Comparison of ENCODE assay signal across 21 cellular contexts in genomic region chr7:119685906-119686305, GRCh38.
A peak's percentile ranks its signal among the peaks of the same experiment; 100 is the strongest.
DNase-seq lines count a peak whose midpoint lies in the region; ATAC-seq, FAIRE-seq and TF ChIP-seq lines count a peak whose summit lies in the region.
"Had no signal": no experiment of that assay in that cellular context is flagged by ENCODE, and none has a peak within 500 bp of the region (broad histone marks: within the 10 kb centered on the region; RNA-seq: fewer than 3 reads in every experiment).

No MANE protein-coding gene starts in this region.

- H3K36me3 ChIP-seq in IMR-90 (ENCODE audit: control insufficient read depth, insufficient read depth, low read length) (no peaks in the 10 kb centered on the region), osteoblast (ENCODE audit: insufficient read depth, low read length) (no peaks in the 10 kb centered on the region), PC-3 (ENCODE audit: low read depth, low read length) (no peaks in the 10 kb centered on the region)
- H3K36me3 ChIP-seq: BLaER1 had no signal

- no TSS peak for BruUV-seq in IMR-90 (replicated peaks; lab: Mats Ljungman, UMichigan)
- BruUV-seq in PC-3 (replicated peaks; lab: Mats Ljungman, UMichigan) = no TSS peak

- no peaks in the 10 kb centered on the region for H3K79me2 ChIP-seq in osteoblast (ENCODE audit: insufficient read depth, low read length)
- no peaks in the 10 kb centered on the region for H3K79me2 ChIP-seq in PC-3 (ENCODE audit: low read length)

- 0 out of 2 replicates have a peak overlapping the region, but pooled peaks have one; percentile 19 for H2BK120ac ChIP-seq in IMR-90 (ENCODE audit: low read depth, low read length)

- H2AFZ ChIP-seq in IMR-90 (replicated peaks; ENCODE audit: low read length, poor library complexity) = no peak overlapping the region
- H2AFZ ChIP-seq in osteoblast (ENCODE audit: low read length) = peak overlapping the region; percentile 13
- H2AFZ ChIP-seq in PC-3 (ENCODE audit: low read length) = no peak overlapping the region

- H3K9ac ChIP-seq in IMR-90 (ENCODE audit: low read depth, low read length) (no peak overlapping the region), PC-3 (ENCODE audit: low read length) (no peak overlapping the region)
- H3K9ac ChIP-seq: BLaER1 had no signal

- no CpG with 5 or more reads among the region's 2 CpGs for WGBS in IMR-90 (ENCODE audit: extremely low coverage in 2 of 2, insufficient read length in 1 of 2), 2 experiments

- in situ Hi-C loops in IMR-90 (cut with MboI; ENCODE audit: low sequenced_read_pairs) = no loop called here

- H3K4me3 ChIP-seq in IMR-90 (ENCODE audit: insufficient read depth, low read depth, low read length) = no peak overlapping the region
- H3K4me3 ChIP-seq in osteoblast (ENCODE audit: insufficient read depth, low read length) = no peak overlapping the region
- no peak overlapping the region for H3K4me3 ChIP-seq in PC-3 (ENCODE audit: low read length)
- H3K4me3 ChIP-seq: BLaER1, GM12878 had no signal

- no peaks in the 10 kb centered on the region for H3K79me1 ChIP-seq in IMR-90 (ENCODE audit: low read depth in 1 of 2, low read length in 2 of 2)

- H3K4me3 Mint-ChIP-seq in immature natural killer cell = no peak overlapping the region
- H3K4me3 Mint-ChIP-seq: B cell; CD4-positive, CD25-positive, alpha-beta regulatory T cell; CD8-positive, alpha-beta T cell had no signal

- no peak overlapping the region for H3K4ac ChIP-seq in IMR-90 (ENCODE audit: low read depth, low read length)

- POLR2A ChIA-PET in IMR-90 (lab: Charles Lee; ENCODE audit: unreplicated experiment) (interaction anchor here (0.6 kb wide), 1 partner anchor 640 kb away, joined by 3 read pairs; no protein-coding TSS in a partner anchor), PC-3 (lab: Charles Lee; ENCODE audit: unreplicated experiment) (no interaction called here)

- H2BK15ac ChIP-seq in IMR-90 (ENCODE audit: low read depth, low read length) = no peak overlapping the region

- TF ChIP-seq POLR2A in IMR-90 (IDR thresholded peaks at IDR 0.05; ENCODE audit: low read depth, low read length) = no peak

- DNase-seq in GM18507 (ENCODE audit: extremely low spot score, insufficient read length, low read depth) (no peak), IMR-90 (no peak), cerebellar nuclear complex (lab: John Stamatoyannopoulos, UW) (peak; percentile 53 to 92), osteoblast (ENCODE audit: insufficient read length, low spot score, missing footprints) (no peak), PC-3 (no peak), NCI-H2107 (lab: John Stamatoyannopoulos, UW) (no peak), immature natural killer cell (no peak)
- DNase-seq: Caco-2; CD4-positive, CD25-positive, alpha-beta regulatory T cell; CD8-positive, alpha-beta T cell; DMS153; DND-41; GDM1; H7; HCEC 1CT had no signal

- H3K9me3 Mint-ChIP-seq in immature natural killer cell = peaks cover 10 to 26% (median 18%) of the 10 kb centered on the region in 6 donors

- no peak overlapping the region for H3K23ac ChIP-seq in IMR-90 (ENCODE audit: low read depth, low read length)

- H3K4me1 ChIP-seq in IMR-90 (ENCODE audit: control insufficient read depth, insufficient read depth, low read length) (no peaks in the 10 kb centered on the region), osteoblast (ENCODE audit: insufficient read depth, low read length) (no peaks in the 10 kb centered on the region), PC-3 (ENCODE audit: insufficient read depth, low read length) (peaks cover 17% of the 10 kb centered on the region)
- H3K4me1 ChIP-seq: BLaER1, Caco-2 had no signal

- no peak for TF ChIP-seq RAD21 in IMR-90 (IDR thresholded peaks at IDR 0.05; ENCODE audit: low read length)

- TF ChIP-seq CTCF in IMR-90 (conservative IDR thresholded peaks at IDR 0.05; ENCODE audit: low read depth, low read length) (no peak), osteoblast (IDR thresholded peaks at IDR 0.05; ENCODE audit: extremely low read depth, low read depth, low read length) (no peak), PC-3 (conservative IDR thresholded peaks at IDR 0.05; ENCODE audit: low read depth, low read length) (no peak)

- H3K4me2 ChIP-seq in IMR-90 (ENCODE audit: low read depth, low read length) (no peak overlapping the region), osteoblast (ENCODE audit: insufficient read depth, low read length) (no peak overlapping the region), PC-3 (ENCODE audit: low read length) (no peak overlapping the region)
- H3K4me2 ChIP-seq: BLaER1 had no signal

- intact Hi-C loops in IMR-90 (cut with micrococcal nuclease) (loop anchor here (10.0 kb wide), 1 partner anchor 589 kb away; the partner anchor contains the start of gene KCND2), PC-3 (cut with micrococcal nuclease) (no loop called here)

- H4K20me1 ChIP-seq in IMR-90 (ENCODE audit: insufficient read depth, low read length) (no peaks in the 10 kb centered on the region), osteoblast (ENCODE audit: insufficient read depth, low read length) (no peaks in the 10 kb centered on the region), PC-3 (ENCODE audit: low read length) (no peaks in the 10 kb centered on the region)
- H4K20me1 ChIP-seq: BLaER1 had no signal

- no peak overlapping the region for H2BK20ac ChIP-seq in IMR-90 (ENCODE audit: low read depth, low read length)

- no peak overlapping the region for H2AK5ac ChIP-seq in IMR-90 (ENCODE audit: low read depth, low read length)

- H3K56ac ChIP-seq in IMR-90 (ENCODE audit: extremely low read depth, insufficient read depth, low read length) = no peak overlapping the region

- no peak overlapping the region for H3K14ac ChIP-seq in IMR-90 (replicated peaks; ENCODE audit: low read depth, low read length)

- H2BK5ac ChIP-seq in IMR-90 (ENCODE audit: low read depth, low read length, poor library complexity, severe bottlenecking) = no peak overlapping the region

- no peak overlapping the region for H4K5ac ChIP-seq in IMR-90 (ENCODE audit: low read depth, low read length)

- H4K91ac ChIP-seq in IMR-90 (ENCODE audit: insufficient read depth, low read depth, low read length) = no peak overlapping the region

- no peak overlapping the region for H4K8ac ChIP-seq in IMR-90 (ENCODE audit: low read depth in 2 of 2, low read length in 2 of 2)

- ATAC-seq in IMR-90 (ENCODE audit: low read depth) (no peak), PC-3 (no peak), HG02938 (IDR thresholded peaks at IDR 0.05; ENCODE audit: unreplicated experiment) (no peak)
- ATAC-seq: CD8-positive, alpha-beta T cell; GM12878 had no signal

- no peaks in the 10 kb centered on the region for H3K27me3 Mint-ChIP-seq in immature natural killer cell (ENCODE audit: low read depth in 3 of 3)
- H3K27me3 Mint-ChIP-seq: B cell; CD4-positive, CD25-positive, alpha-beta regulatory T cell had no signal

- peaks cover 2% of the 10 kb centered on the region; the same call in 1 of the 2 replicates for H3K9me3 ChIP-seq in IMR-90 (ENCODE audit: control insufficient read depth, insufficient read depth, low read length)
- no peaks in the 10 kb centered on the region for H3K9me3 ChIP-seq in osteoblast (ENCODE audit: low read depth, low read length)
- no peaks in the 10 kb centered on the region for H3K9me3 ChIP-seq in PC-3 (ENCODE audit: low read length)
- H3K9me3 ChIP-seq: BLaER1, Caco-2 had no signal

- H3K27ac Mint-ChIP-seq in immature natural killer cell = no peak overlapping the region
- H3K27ac Mint-ChIP-seq: B cell; CD4-positive, CD25-positive, alpha-beta regulatory T cell; CD8-positive, alpha-beta T cell had no signal

- H2AK9ac ChIP-seq in IMR-90 (replicated peaks; ENCODE audit: low read depth, low read length, poor library complexity) = no peak overlapping the region

- H3F3A ChIP-seq in PC-3 (ENCODE audit: low read length, unreplicated experiment) = no peaks in the 10 kb centered on the region

- H3K36me3 Mint-ChIP-seq in immature natural killer cell = peaks cover 0 to 4% (median 0%) of the 10 kb centered on the region in 3 donors
- H3K36me3 Mint-ChIP-seq: CD4-positive, CD25-positive, alpha-beta regulatory T cell; CD8-positive, alpha-beta T cell had no signal

- peak; percentile 38 for FAIRE-seq in GM18507 (lab: Jason Lieb, UNC)
- FAIRE-seq: GM12878, H1 had no signal

- no peaks in the 10 kb centered on the region for H3K9me1 ChIP-seq in IMR-90 (ENCODE audit: insufficient read depth, low read length)

- H3K4me1 Mint-ChIP-seq in immature natural killer cell = no peaks in the 10 kb centered on the region
- H3K4me1 Mint-ChIP-seq: B cell; CD4-positive, CD25-positive, alpha-beta regulatory T cell had no signal

- no peak overlapping the region for H3K18ac ChIP-seq in IMR-90 (ENCODE audit: low read depth, low read length)

- no peaks in the 10 kb centered on the region for H3K9me2 ChIP-seq in PC-3 (replicated peaks; ENCODE audit: low read length)

- dilution Hi-C loops in IMR-90 (cut with HindIII; ENCODE audit: low sequenced_read_pairs, unreplicated experiment) = no loop called here

- H3K27ac ChIP-seq in IMR-90 (ENCODE audit: insufficient read depth, low read length) (no peak overlapping the region), osteoblast (ENCODE audit: low read depth, low read length) (no peak overlapping the region), PC-3 (ENCODE audit: low read length) (no peak overlapping the region)
- H3K27ac ChIP-seq: BLaER1, C4-2B had no signal

- CTCF ChIA-PET in IMR-90 (lab: Yijun Ruan, JAX) = interaction anchor here (0.6 kb wide), 2 partner anchors 176 to 360 kb away, joined by 3 read pairs; no protein-coding TSS in a partner anchor
- CTCF ChIA-PET in PC-3 (lab: Charles Lee) = no interaction called here

- H3K27me3 ChIP-seq in IMR-90 (ENCODE audit: control insufficient read depth, insufficient read depth, low read length) (no peaks in the 10 kb centered on the region), osteoblast (ENCODE audit: insufficient read depth, low read length) (no peaks in the 10 kb centered on the region), PC-3 (ENCODE audit: low read length) (no peaks in the 10 kb centered on the region)
- H3K27me3 ChIP-seq: BLaER1 had no signal

TF ChIP-seq in IMR-90, 13 proteins besides CTCF, POLR2A, EP300 and RAD21:
- TF ChIP-seq ELK1 (IDR thresholded peaks at IDR 0.05; ENCODE audit: borderline replicate concordance, low read depth, low read length) (no peak), CEBPB (IDR thresholded peaks at IDR 0.05; ENCODE audit: low read depth, low read length) (no peak), RCOR1 (IDR thresholded peaks at IDR 0.05; ENCODE audit: insufficient replicate concordance, low read length) (no peak), RFX5 (IDR thresholded peaks at IDR 0.05; ENCODE audit: low read depth, low read length) (no peak)
TF ChIP-seq in IMR-90: peak in this region for 0.

Comparison
In these comparisons a context has a peak if more than half of its experiments do, and no peak if none do; other contexts are left out.
1. DNase-seq: peak in cerebellar nuclear complex (2 of 2); none in GM18507 (single experiment), IMR-90 (single experiment), osteoblast (single experiment), PC-3 (single experiment), NCI-H2107 (single experiment) and immature natural killer cell (0 of 3).